ENCODE assay signal across 8 cellular contexts in the genomic region with DNA sequence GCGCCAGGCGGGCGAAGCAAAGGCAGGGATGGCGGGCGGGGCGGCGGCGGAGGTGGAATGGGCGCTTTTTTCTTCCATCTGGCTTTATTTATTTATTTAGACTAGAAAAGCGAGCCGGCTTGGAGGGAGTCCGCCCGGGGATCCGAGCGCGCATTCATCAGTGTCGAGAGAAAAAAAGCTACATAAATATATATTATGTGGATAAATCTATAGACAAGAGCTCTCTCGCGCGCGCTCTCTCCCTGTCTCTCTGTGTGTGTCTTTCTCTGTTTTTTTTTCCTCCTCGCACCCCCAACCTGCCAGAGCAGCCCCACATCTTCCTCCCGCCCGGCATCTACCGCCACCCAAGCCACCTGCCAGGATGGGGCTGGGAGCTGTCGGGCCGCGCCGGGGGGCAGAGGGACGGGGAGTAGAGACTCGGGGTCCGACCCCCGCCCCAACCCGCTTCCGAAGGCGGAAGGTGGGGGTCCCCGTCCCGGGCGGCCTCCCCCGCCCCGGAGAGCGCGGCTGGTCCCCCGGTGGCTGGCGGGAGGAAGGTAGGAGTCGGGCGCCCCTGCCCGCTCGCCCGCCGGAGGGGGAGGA. TPM values are rescaled to one million over a fixed set of nuclear protein-coding genes. Genes with fewer than 3 reads are reported as not detected.
A peak's percentile ranks its signal among the peaks of the same experiment; 100 is the strongest.
DNase-seq lines count a peak whose midpoint lies in the region; ATAC-seq and TF ChIP-seq lines count a peak whose summit lies in the region.

No MANE protein-coding gene starts in this region.

- TF ChIP-seq CTCF in esophagus muscularis mucosa (IDR thresholded peaks at IDR 0.05): no peak
- TF ChIP-seq CTCF in ovary (IDR thresholded peaks at IDR 0.05): no peak
- no peak for TF ChIP-seq CTCF in GM13976 (IDR thresholded peaks at IDR 0.05; ENCODE audit: borderline replicate concordance, control extremely low read depth, extremely low read depth, insufficient read depth, missing control alignments)

- ATAC-seq in GM18517 (IDR thresholded peaks at IDR 0.05; ENCODE audit: unreplicated experiment) (no peak), HG03469 (IDR thresholded peaks at IDR 0.05; ENCODE audit: unreplicated experiment) (no peak), GM19455 (IDR thresholded peaks at IDR 0.05; ENCODE audit: unreplicated experiment) (no peak)

- no peaks in the 10 kb centered on the region for H3K9me3 ChIP-seq in esophagus muscularis mucosa
- H3K9me3 ChIP-seq in ovary: no peaks in the 10 kb centered on the region

- intact Hi-C loops in esophagus muscularis mucosa (cut with DNase I) (no loop called here), ovary (cut with DNase I) (no loop called here)

- in situ Hi-C loops in GM13976 (cut with MboI; ENCODE audit: low sequenced_read_pairs, unreplicated experiment): no loop called here

- H3K36me3 ChIP-seq in esophagus muscularis mucosa (no peaks in the 10 kb centered on the region), ovary (no peaks in the 10 kb centered on the region)

- H3K4me3 ChIP-seq in esophagus muscularis mucosa (peak overlapping the region; percentile 57 to 69 (median 62)), ovary (peak overlapping the region; percentile 33)

- 2% methylated on average over 28 of the region's 51 CpGs for WGBS in esophagus muscularis mucosa
- 1% methylated on average over 49 to 51 of the region's 51 CpGs for WGBS in ovary, 3 donors

- peaks cover 23 to 35% (median 30%) of the 10 kb centered on the region in 4 donors for H3K4me1 ChIP-seq in esophagus muscularis mucosa
- peaks cover 12% of the 10 kb centered on the region for H3K4me1 ChIP-seq in ovary (ENCODE audit: insufficient read depth)

- H3K27me3 ChIP-seq in esophagus muscularis mucosa (peaks cover 5 to 93% (median 35%) of the 10 kb centered on the region in 4 donors), ovary (no peaks in the 10 kb centered on the region)

- DNase-seq in DMS 273 treated with DMSO at 0.1 percent for 48 hours (lab: John Stamatoyannopoulos, UW) (peak; percentile 39), NCI-H2171 (lab: John Stamatoyannopoulos, UW) (peak; percentile 57), esophagus muscularis mucosa (ENCODE audit: extremely low spot score) (no peak), ovary (no peak), GM13976 (ENCODE audit: low spot score) (no peak)

- TF ChIP-seq EP300 in esophagus muscularis mucosa (IDR thresholded peaks at IDR 0.05) (no peak), ovary (IDR thresholded peaks at IDR 0.05) (no peak)

- H3K27ac ChIP-seq in esophagus muscularis mucosa (replicated peaks in 1 of 4) (no peak overlapping the region), ovary (no peak overlapping the region)

- TF ChIP-seq POLR2A in esophagus muscularis mucosa (IDR thresholded peaks at IDR 0.05; ENCODE audit: low read depth) (no peak), ovary (IDR thresholded peaks at IDR 0.05) (no peak)

RNA-seq across cellular contexts. Expression of a gene that starts 1.0 kb away (rescaled TPM):
- total RNA-seq in esophagus muscularis mucosa (1 to 10 TPM in 3 of 4 donors, under 1 TPM in 1; 0.86 to 1.8 (median 1.7) TPM), ovary (1 to 10 TPM in 5 of 7 donors, under 1 TPM in 1, not detected in 1; 1.00 to 1.6 (median 1.1) TPM)
- polyA plus RNA-seq in ovary: under 1 TPM; 0.15 to 0.20 TPM

Comparison
In these comparisons a context has a peak if more than half of its experiments do, and no peak if none do; other contexts are left out.
1. DNase-seq: peak in DMS 273 treated with DMSO at 0.1 percent for 48 hours (single experiment) and NCI-H2171 (single experiment); none in esophagus muscularis mucosa (single experiment), ovary (0 of 5) and GM13976 (single experiment).